ENCODE assay signal across 11 cellular contexts in genomic region chr9:128056887-128057723, GRCh38. TPM values are rescaled to one million over a fixed set of nuclear protein-coding genes. Genes with fewer than 3 reads are reported as not detected.
DNase-seq lines count a peak whose midpoint lies in the region; ATAC-seq and TF ChIP-seq lines count a peak whose summit lies in the region.
"Had no signal": no experiment of that assay in that cellular context is flagged by ENCODE, and none has a peak within 500 bp of the region (broad histone marks: within the 10 kb centered on the region; RNA-seq: fewer than 3 reads in every experiment).

No MANE protein-coding gene starts in this region.

- WGBS in esophagus muscularis mucosa, result 93% methylated on average over 14 of the region's 14 CpGs

- H3K4me1 ChIP-seq in esophagus muscularis mucosa, result peaks cover 20 to 52% (median 41%) of the 10 kb centered on the region in 4 donors
- peaks cover 4% of the 10 kb centered on the region for H3K4me1 ChIP-seq in rectal smooth muscle tissue (ENCODE audit: control insufficient read depth, insufficient read depth, low read length)

- H3K27me3 ChIP-seq in esophagus muscularis mucosa (no peaks in the 10 kb centered on the region), rectal smooth muscle tissue (ENCODE audit: control insufficient read depth, insufficient read depth, low read length) (no peaks in the 10 kb centered on the region)

- no peak overlapping the region for H3K9ac ChIP-seq in rectal smooth muscle tissue (ENCODE audit: low read length)

- no peak for TF ChIP-seq EP300 in esophagus muscularis mucosa (IDR thresholded peaks at IDR 0.05)

- H3K4me3 ChIP-seq in esophagus muscularis mucosa, result no peak overlapping the region
- H3K4me3 ChIP-seq in rectal smooth muscle tissue (ENCODE audit: low read length), result no peak overlapping the region

- H3K27ac ChIP-seq in esophagus muscularis mucosa (replicated peaks in 1 of 4) (peak overlapping the region; percentile 75 to 83 (median 78)), rectal smooth muscle tissue (ENCODE audit: low read depth, low read length) (peak overlapping the region; percentile 3)

- intact Hi-C loops in esophagus muscularis mucosa (cut with DNase I), result no loop called here

- DNase-seq in DMS153 (lab: John Stamatoyannopoulos, UW) (peak; percentile 74), NCI-H345 treated with DMSO at 0.1 percent for 48 hours (lab: John Stamatoyannopoulos, UW; ENCODE audit: unreplicated experiment) (peak; percentile 18), esophagus muscularis mucosa (ENCODE audit: extremely low spot score) (no peak), C1 segment of cervical spinal cord (lab: John Stamatoyannopoulos, UW) (no peak), HCEC 1CT (no peak)
- no peak for DNase-seq in stimulated activated CD8-positive, alpha-beta memory T cell treated with anti-CD3 and anti-CD28 coated beads, Interleukin-4, amount 100 ng/mL, for 48 hours
- DNase-seq: activated T-cell treated with anti-CD3 and anti-CD28 coated beads for 4 hours, NCI-H1694 treated with DMSO at 0.1 percent for 48 hours, RPMI8226 had no signal

- no peaks in the 10 kb centered on the region for H3K9me3 ChIP-seq in esophagus muscularis mucosa

- no peak for ATAC-seq in HG02970 (IDR thresholded peaks at IDR 0.05; ENCODE audit: low FRiP score, unreplicated experiment)

- TF ChIP-seq POLR2A in esophagus muscularis mucosa (IDR thresholded peaks at IDR 0.05; ENCODE audit: low read depth), result no peak

- no peak for TF ChIP-seq CTCF in esophagus muscularis mucosa (IDR thresholded peaks at IDR 0.05)

- peaks cover 0 to 11% (median 8%) of the 10 kb centered on the region in 4 donors for H3K36me3 ChIP-seq in esophagus muscularis mucosa
- no peaks in the 10 kb centered on the region for H3K36me3 ChIP-seq in rectal smooth muscle tissue (ENCODE audit: control insufficient read depth, insufficient read depth, low read length)

RNA-seq across cellular contexts. Expression of gene NAIF1, which starts 10.0 kb away (rescaled TPM):
- 10 to 100 TPM in 2 of 4 donors, 1 to 10 TPM in 2; 5.4 to 12.0 (median 9.7) TPM for total RNA-seq in esophagus muscularis mucosa

RNA-seq across cellular contexts. Expression of gene SLC25A25, which starts 10.9 kb away (rescaled TPM):
- total RNA-seq in esophagus muscularis mucosa, result 100 to 1,000 TPM in 1 of 4 donors, 10 to 100 TPM in 3; 14.5 to 140 (median 21.3) TPM

Comparison
In these comparisons a context has a peak if more than half of its experiments do, and no peak if none do; other contexts are left out.
1. DNase-seq: peak in DMS153 (single experiment) and NCI-H345 treated with DMSO at 0.1 percent for 48 hours (single experiment); none in esophagus muscularis mucosa (single experiment), stimulated activated CD8-positive, alpha-beta memory T cell treated with anti-CD3 and anti-CD28 coated beads, Interleukin-4, amount 100 ng/mL, for 48 hours (single experiment), C1 segment of cervical spinal cord (0 of 14) and HCEC 1CT (single experiment).